8 cellular contexts compared by ENCODE assay signal in the genomic region with DNA sequence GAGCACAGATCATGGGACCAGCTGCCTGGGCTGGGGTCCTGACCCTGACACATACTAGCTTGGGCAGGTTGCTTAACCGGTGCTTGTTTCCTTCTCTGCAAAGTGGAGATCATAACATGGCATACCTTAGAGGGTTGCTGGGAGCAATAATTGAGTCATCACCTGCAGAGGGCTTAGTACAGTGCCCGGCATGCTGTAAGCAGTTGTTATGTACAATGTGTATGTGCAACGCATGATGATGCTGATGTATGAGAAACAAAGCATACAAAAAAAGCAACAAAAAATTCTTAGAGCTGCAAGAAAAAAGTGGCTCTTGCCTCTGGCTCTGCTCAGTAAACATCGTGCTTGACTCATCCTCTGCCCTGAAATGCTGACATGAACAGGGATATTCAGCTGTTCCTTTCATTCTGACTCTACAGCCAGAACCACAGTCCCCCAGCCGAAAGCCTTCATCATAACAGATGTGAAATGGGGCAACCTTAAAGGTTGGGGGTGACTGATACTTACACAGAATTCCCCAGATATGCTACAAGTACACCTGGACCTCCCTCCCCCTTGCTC.
DNase-seq lines count a peak whose midpoint lies in the region; ATAC-seq and TF ChIP-seq lines count a peak whose summit lies in the region.

No MANE protein-coding gene starts in this region.

- intact Hi-C loops in esophagus muscularis mucosa (cut with DNase I): loop anchor here (5.0 kb wide), 2 partner anchors 1267 to 1447 kb away; no protein-coding TSS in a partner anchor

- H3K4me3 ChIP-seq in skeletal muscle cell (ENCODE audit: low read depth, low read length) (no peak overlapping the region), esophagus muscularis mucosa (no peak overlapping the region)

- peak; percentile 74 for ATAC-seq in GM18858 (IDR thresholded peaks at IDR 0.05; ENCODE audit: unreplicated experiment)
- ATAC-seq in HG02759 (IDR thresholded peaks at IDR 0.05; ENCODE audit: unreplicated experiment): peak; percentile 65

- no peak for TF ChIP-seq POLR2A in esophagus muscularis mucosa (IDR thresholded peaks at IDR 0.05; ENCODE audit: low read depth)

- no peaks in the 10 kb centered on the region for H3K27me3 ChIP-seq in esophagus muscularis mucosa

- DNase-seq in activated CD8-positive, alpha-beta memory T cell treated with anti-CD3 and anti-CD28 coated beads, Interleukin-2, amount 50 U/mL, for 48 hours: peak; percentile 69
- peak; percentile 44 for DNase-seq in skeletal muscle cell (ENCODE audit: low read depth)
- DNase-seq in NCI-H345 treated with DMSO at 0.1 percent for 48 hours (lab: John Stamatoyannopoulos, UW; ENCODE audit: unreplicated experiment): no peak
- no peak for DNase-seq in esophagus muscularis mucosa (ENCODE audit: extremely low spot score)
- DNase-seq in iPS-NIHi11 (ENCODE audit: low spot score): no peak
- DNase-seq in dedifferentiated amniotic fluid mesenchymal stem cell (ENCODE audit: extremely low spot score): no peak

- peaks cover 0 to 10% (median 0%) of the 10 kb centered on the region in 4 donors for H3K36me3 ChIP-seq in esophagus muscularis mucosa

- H3K9me3 ChIP-seq in esophagus muscularis mucosa: no peaks in the 10 kb centered on the region

- WGBS in esophagus muscularis mucosa: 80% methylated on average over 5 of the region's 5 CpGs

- no peak for TF ChIP-seq EP300 in esophagus muscularis mucosa (IDR thresholded peaks at IDR 0.05)

- H3K4me1 ChIP-seq in esophagus muscularis mucosa: peaks cover 8 to 23% (median 11%) of the 10 kb centered on the region in 4 donors

- no peak overlapping the region for H3K27ac ChIP-seq in esophagus muscularis mucosa (replicated peaks in 1 of 4)

- no peak for TF ChIP-seq CTCF in esophagus muscularis mucosa (IDR thresholded peaks at IDR 0.05)

Comparison
In these comparisons a context has a peak if more than half of its experiments do, and no peak if none do; other contexts are left out.
1. DNase-seq: peak in activated CD8-positive, alpha-beta memory T cell treated with anti-CD3 and anti-CD28 coated beads, Interleukin-2, amount 50 U/mL, for 48 hours (single experiment) and skeletal muscle cell (single experiment); none in NCI-H345 treated with DMSO at 0.1 percent for 48 hours (single experiment), esophagus muscularis mucosa (single experiment), iPS-NIHi11 (single experiment) and dedifferentiated amniotic fluid mesenchymal stem cell (single experiment).